In the genomic region with DNA sequence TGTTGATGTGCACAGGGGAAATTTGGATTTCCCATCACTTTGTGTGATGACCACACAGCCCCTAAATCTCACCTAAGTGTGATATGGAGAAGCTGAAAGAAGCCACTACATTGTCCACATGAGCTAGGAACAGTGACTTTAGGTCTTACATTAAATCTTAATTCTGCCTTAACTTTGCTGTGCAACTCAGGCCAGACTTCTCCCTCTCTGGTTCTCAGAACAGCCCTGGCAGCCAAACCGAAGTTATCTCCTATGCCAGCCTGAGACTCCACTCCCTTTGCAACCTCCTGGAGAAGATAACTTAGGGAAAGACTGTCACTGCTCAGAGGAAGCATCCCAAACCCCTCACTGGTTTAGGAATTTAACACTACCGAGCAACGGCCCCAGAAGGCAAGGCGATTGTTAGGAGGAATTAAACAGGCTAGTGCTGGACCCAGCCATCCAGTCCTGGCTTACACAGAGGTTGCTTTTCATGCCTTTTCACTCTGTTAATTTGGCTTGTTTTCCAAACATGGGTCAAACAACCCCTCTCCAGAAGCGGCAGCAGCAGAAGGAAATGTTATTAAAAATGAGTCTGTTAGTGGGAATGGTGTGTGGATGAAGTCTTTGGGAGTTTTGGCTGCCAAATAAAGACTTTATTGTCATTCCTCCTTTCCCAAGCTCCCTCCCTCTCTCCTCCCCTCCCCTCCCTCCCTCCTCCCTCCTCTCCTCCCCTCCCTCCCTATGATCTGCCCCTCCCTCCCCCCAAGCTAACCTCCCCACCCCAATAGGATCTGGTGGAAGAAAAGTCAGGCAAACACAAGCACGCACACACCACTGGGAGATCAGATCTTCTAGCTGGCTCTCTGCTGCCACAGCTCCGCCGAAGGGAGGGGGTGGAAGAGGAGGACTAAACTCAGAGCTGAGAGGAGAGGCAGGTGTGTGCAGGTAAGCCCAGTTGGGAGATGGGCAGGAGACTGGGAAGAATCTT, we compare ENCODE assay signal across 9 cellular contexts. TPM values are rescaled to one million over a fixed set of nuclear protein-coding genes. Genes with fewer than 3 reads are reported as not detected.
DNase-seq lines count a peak whose midpoint lies in the region; ATAC-seq and TF ChIP-seq lines count a peak whose summit lies in the region.
"Had no signal": no experiment of that assay in that cellular context is flagged by ENCODE, and none has a peak within 500 bp of the region (broad histone marks: within the 10 kb centered on the region; RNA-seq: fewer than 3 reads in every experiment).

A gene (plus strand): TSS at position 795 of the 970 bp plus-strand sequence. CDS start 7,379 bp downstream, outside the sequence.

- TF ChIP-seq CTCF in foreskin keratinocyte (conservative IDR thresholded peaks at IDR 0.05) (peak; percentile 17), omental fat pad (IDR thresholded peaks at IDR 0.05) (no peak)

- H3K27ac ChIP-seq in foreskin keratinocyte = no peak within 1 kb of the TSS

- H3K27me3 ChIP-seq in foreskin keratinocyte = peaks cover 4% of the 10 kb centered on the region

- peaks cover 6% of the 10 kb centered on the region for H3K4me1 ChIP-seq in foreskin keratinocyte

- ATAC-seq in foreskin keratinocyte (peak; percentile 16), omental fat pad (ENCODE audit: low FRiP score) (peak; percentile 33), GM18909 (IDR thresholded peaks at IDR 0.05; ENCODE audit: poor library complexity, unreplicated experiment) (no peak), GM19463 (IDR thresholded peaks at IDR 0.05; ENCODE audit: unreplicated experiment) (no peak)

- DNase-seq in DMS 273 (lab: John Stamatoyannopoulos, UW; ENCODE audit: unreplicated experiment) (peak; percentile 73), NCI-H510A treated with DMSO at 0.1 percent for 48 hours (lab: John Stamatoyannopoulos, UW) (peak; percentile 88), foreskin keratinocyte (no peak), omental fat pad (ENCODE audit: low spot score) (no peak), amniotic stem cell (lab: John Stamatoyannopoulos, UW) (no peak), cerebellar nuclear complex (lab: John Stamatoyannopoulos, UW) (no peak)

RNA-seq across cellular contexts. Expression of the gene that starts here (rescaled TPM):
- total RNA-seq in foreskin keratinocyte (0.03 and 0.07 TPM in 2 replicates), omental fat pad (100 to 1,000 TPM in 1 of 4 donors, 10 to 100 TPM in 3; 67.3 to 115 (median 83.2) TPM)
- 0.04 and 0.07 TPM in 2 replicates for polyA plus RNA-seq in foreskin keratinocyte
- total RNA-seq: endothelial cell of umbilical vein had no signal

Comparison
In these comparisons a context has a peak if more than half of its experiments do, and no peak if none do; other contexts are left out.
1. RNA of the gene that starts here (total RNA-seq): 67.3 to 115 TPM in omental fat pad; 0.03 to 0.07 TPM in foreskin keratinocyte; every median in the first group is over 10 times any median in the second.
2. Peak in ATAC-seq in foreskin keratinocyte; RNA of the gene not detected or under 1 TPM.
3. DNase-seq: peak in DMS 273 (single experiment) and NCI-H510A treated with DMSO at 0.1 percent for 48 hours (single experiment); none in foreskin keratinocyte (0 of 2), omental fat pad (single experiment), amniotic stem cell (single experiment) and cerebellar nuclear complex (0 of 2).